In the genomic region with DNA sequence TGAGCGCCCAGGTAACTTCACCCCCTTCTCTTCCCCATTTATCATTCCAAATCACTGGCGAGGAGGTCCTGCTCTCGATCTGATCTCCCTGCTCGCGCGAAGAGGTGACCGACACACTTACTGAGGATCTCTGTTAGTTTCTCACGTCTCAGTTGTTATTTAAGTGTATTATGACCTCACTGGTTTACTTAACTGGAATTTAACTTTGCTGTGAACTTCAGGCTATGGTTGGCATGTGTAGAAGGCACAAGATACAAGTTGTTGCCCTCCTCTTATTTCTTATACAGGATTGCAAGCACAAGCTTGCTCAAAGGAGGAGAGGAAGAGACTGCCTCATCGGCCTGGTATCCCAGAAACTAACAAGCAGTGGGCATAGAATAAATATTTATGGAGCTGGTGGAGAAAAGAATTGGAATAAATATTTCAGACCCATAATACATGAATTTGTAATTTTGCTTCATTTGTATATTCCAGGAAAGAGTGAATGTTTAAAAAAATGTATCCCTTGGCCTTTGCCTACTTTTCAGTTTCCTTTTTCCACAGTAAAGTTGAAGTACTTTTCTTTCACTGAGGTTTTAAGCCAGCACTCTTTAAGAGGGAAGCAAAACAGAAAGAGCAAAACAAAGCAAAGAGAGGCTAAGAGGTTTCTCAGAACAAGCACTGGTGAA, we compare ENCODE assay signal across 8 cellular contexts. TPM values are rescaled to one million over a fixed set of nuclear protein-coding genes. Genes with fewer than 3 reads are reported as not detected.
A peak's percentile ranks its signal among the peaks of the same experiment; 100 is the strongest.
DNase-seq lines count a peak whose midpoint lies in the region; ATAC-seq and TF ChIP-seq lines count a peak whose summit lies in the region.

No MANE protein-coding gene starts in this region.

- peak overlapping the region; percentile 88 for H3K27ac ChIP-seq in colonic mucosa
- H3K27ac ChIP-seq in right lobe of liver = peak overlapping the region; percentile 78 to 95 (median 86)
- peak overlapping the region; percentile 98 for H3K27ac ChIP-seq in testis

- peak; percentile 65 for DNase-seq in Caki2 (ENCODE audit: low read depth)
- peak; percentile 24 for DNase-seq in LoVo (ENCODE audit: low spot score)
- DNase-seq in colonic mucosa = no peak
- peak in 1 of 3 donors; percentile 27 for DNase-seq in right lobe of liver
- DNase-seq in testis = no peak
- DNase-seq in posterior cingulate gyrus = no peak
- DNase-seq in GM19240 (ENCODE audit: insufficient read length, low spot score) = no peak
- DNase-seq in NCI-H774 (lab: John Stamatoyannopoulos, UW) = no peak

- H3K4me3 ChIP-seq in colonic mucosa (peak overlapping the region; percentile 70), right lobe of liver (peak overlapping the region; percentile 51 to 79 (median 71)), testis (peak overlapping the region; percentile 85 to 87)

- H3K4me1 ChIP-seq in colonic mucosa = no peaks in the 10 kb centered on the region
- H3K4me1 ChIP-seq in right lobe of liver = peaks cover 0 to 24% (median 6%) of the 10 kb centered on the region in 4 donors
- H3K4me1 ChIP-seq in testis = peaks cover 13% of the 10 kb centered on the region

- peak; percentile 1 to 14 (median 7) for ATAC-seq in right lobe of liver

- TF ChIP-seq CTCF in colonic mucosa (IDR thresholded peaks at IDR 0.05) = no peak
- no peak for TF ChIP-seq CTCF in right lobe of liver (IDR thresholded peaks at IDR 0.05)
- TF ChIP-seq CTCF in testis (IDR thresholded peaks at IDR 0.05) = no peak

- no peaks in the 10 kb centered on the region for H3K27me3 ChIP-seq in colonic mucosa
- no peaks in the 10 kb centered on the region for H3K27me3 ChIP-seq in right lobe of liver
- H3K27me3 ChIP-seq in testis = no peaks in the 10 kb centered on the region

- TF ChIP-seq POLR2A in right lobe of liver (IDR thresholded peaks at IDR 0.05) (no peak), testis (IDR thresholded peaks at IDR 0.05) (no peak)

- 4% methylated on average over 9 of the region's 9 CpGs for WGBS in right lobe of liver (ENCODE audit: insufficient coverage, low coverage, low lambda C conversion rate, missing lambda C conversion rate)
- 1 to 2% methylated on average over 9 of the region's 9 CpGs for WGBS in testis, 2 donors

- peak overlapping the region; percentile 66 to 87 for H3K9ac ChIP-seq in colonic mucosa (ENCODE audit: low read depth in 2 of 2, low read length in 2 of 2)

- H3K36me3 ChIP-seq in colonic mucosa = no peaks in the 10 kb centered on the region
- H3K36me3 ChIP-seq in right lobe of liver = no peaks in the 10 kb centered on the region
- H3K36me3 ChIP-seq in testis (ENCODE audit: low read depth, missing control alignments) = no peaks in the 10 kb centered on the region

- no peaks in the 10 kb centered on the region for H3K9me3 ChIP-seq in colonic mucosa
- no peaks in the 10 kb centered on the region for H3K9me3 ChIP-seq in right lobe of liver
- H3K9me3 ChIP-seq in testis = no peaks in the 10 kb centered on the region

- intact Hi-C loops in colonic mucosa (cut with DNase I) = no loop called here
- intact Hi-C loops in right lobe of liver (cut with DNase I) = no loop called here
- intact Hi-C loops in testis (cut with DNase I; ENCODE audit: low total_unique reads) = no loop called here
- intact Hi-C loops in posterior cingulate gyrus (cut with DNase I) = loop anchor here (5.0 to 10.0 kb wide), 3 partner anchors 51 to 341 kb away; partner anchors contain the start of gene HDDC2

- in situ Hi-C loops in Caki2 (cut with HindIII; ENCODE audit: low pct_unique_long_range_greater_than_20kb, low sequenced_read_pairs) = no loop called here

RNA-seq across cellular contexts. Expression of gene RNF217, which starts 1.3 kb away (rescaled TPM):
- total RNA-seq in Caki2 (2014; rRNA removed; shearing (Covaris generic); ENCODE audit: low replicate concordance) = 5.7 and 12.8 TPM in 2 replicates
- 10 to 100 TPM in 1 of 2 donors, 1 to 10 TPM in 1; 9.1 to 20.4 TPM for total RNA-seq in colonic mucosa
- 10 to 100 TPM in 5 of 6 experiments, 1 to 10 TPM in 1; 9.8 to 20.7 (median 14.3) TPM for total RNA-seq in right lobe of liver
- 10 to 100 TPM; 33.3 to 48.0 TPM for total RNA-seq in testis
- 25.1 TPM for polyA plus RNA-seq in testis (ENCODE audit: insufficient read depth, low read depth, low replicate concordance)

Comparison
In these comparisons a context has a peak if more than half of its experiments do, and no peak if none do; other contexts are left out.
1. DNase-seq: peak in Caki2 (single experiment) and LoVo (single experiment); none in colonic mucosa (single experiment), testis (single experiment), posterior cingulate gyrus (0 of 10), GM19240 (single experiment) and NCI-H774 (single experiment).
2. Peak in every context shown above with its lines, with median percentiles within 50 percentile points of each other: H3K27ac ChIP-seq and H3K4me3 ChIP-seq.